16 cellular contexts compared by ENCODE assay signal in genomic region chr9:78874056-78874455, GRCh38.
A peak's percentile ranks its signal among the peaks of the same experiment; 100 is the strongest.
DNase-seq lines count a peak whose midpoint lies in the region; ATAC-seq and TF ChIP-seq lines count a peak whose summit lies in the region.
"Had no signal": no experiment of that assay in that cellular context is flagged by ENCODE, and none has a peak within 500 bp of the region (broad histone marks: within the 10 kb centered on the region; RNA-seq: fewer than 3 reads in every experiment).

No MANE protein-coding gene starts in this region.

- peaks cover 38% of the 10 kb centered on the region for H3K4me1 Mint-ChIP-seq in chondrocyte (ENCODE audit: low read depth)
- H3K4me1 Mint-ChIP-seq: CD4-positive, alpha-beta memory T cell had no signal

- intact Hi-C loops in posterior cingulate gyrus (cut with DNase I): no loop called here

- H3K4me3 Mint-ChIP-seq in chondrocyte (ENCODE audit: unreplicated experiment): no peak overlapping the region
- H3K4me3 Mint-ChIP-seq: CD4-positive, alpha-beta memory T cell had no signal

- DNase-seq in ELR (ENCODE audit: low read depth) (peak; percentile 20), M059J (ENCODE audit: low read depth) (peak; percentile 61), chondrocyte (ENCODE audit: low spot score) (no peak), OCI-M2 (lab: John Stamatoyannopoulos, UW; ENCODE audit: unreplicated experiment) (no peak), posterior cingulate gyrus (no peak)
- DNase-seq: C1 segment of cervical spinal cord; Calu3; CD4-positive, alpha-beta memory T cell; COR-L47; DMS53; DMS79 treated with DMSO at 0.1 percent for 48 hours; GF-D8; GM23248; H7; HCEC 1CT had no signal

- no peak for TF ChIP-seq CTCF in chondrocyte (IDR thresholded peaks at IDR 0.05)

- peak overlapping the region; percentile 74 for H3K27ac Mint-ChIP-seq in chondrocyte (ENCODE audit: unreplicated experiment)

- no peaks in the 10 kb centered on the region for H3K27me3 Mint-ChIP-seq in chondrocyte (ENCODE audit: low read depth)
- H3K27me3 Mint-ChIP-seq: CD4-positive, alpha-beta memory T cell had no signal

- H3K36me3 Mint-ChIP-seq in chondrocyte (ENCODE audit: low read depth): peaks cover 3% of the 10 kb centered on the region
- H3K36me3 Mint-ChIP-seq: CD4-positive, alpha-beta memory T cell had no signal

- ATAC-seq in HG03039 (IDR thresholded peaks at IDR 0.05; ENCODE audit: unreplicated experiment): no peak

- H3K9me3 Mint-ChIP-seq in chondrocyte (ENCODE audit: low read depth): peaks cover 11% of the 10 kb centered on the region

Comparison
In these comparisons a context has a peak if more than half of its experiments do, and no peak if none do; other contexts are left out.
1. DNase-seq: peak in ELR (single experiment) and M059J (single experiment); none in chondrocyte (single experiment), OCI-M2 (single experiment) and posterior cingulate gyrus (0 of 10).